ENCODE assay signal across 17 cellular contexts in genomic region chr3:120396469-120396868, GRCh38. TPM values are rescaled to one million over a fixed set of nuclear protein-coding genes. Genes with fewer than 3 reads are reported as not detected.
"Had no signal": no experiment of that assay in that cellular context is flagged by ENCODE, and none has a peak within 500 bp of the region (broad histone marks: within the 10 kb centered on the region; RNA-seq: fewer than 3 reads in every experiment).

No MANE protein-coding gene starts in this region.

- H3K36me3 ChIP-seq: neutrophil had no signal

- ATAC-seq: gastrocnemius medialis; mucosa of descending colon; natural killer cell; stimulated activated naive B cell treated with anti-CD40 and anti-IgM and Interleukin-4, amounts not matched to agents 10 μg/mL and 1 μg/mL and 100 μg/mL, for 72 hours had no signal

- DNase-seq: activated CD4-positive, alpha-beta T cell treated with anti-CD3 and anti-CD28 coated beads, Interleukin-2, amount 50 U/mL, for 1 hour; activated naive CD8-positive, alpha-beta T cell treated with anti-CD3 and anti-CD28 coated beads, Interleukin-2, amount 10 ng/mL, durations not matched to agents 7 days and 5 days; aorta; dermis blood vessel endothelial cell; gastrocnemius medialis; mucosa of descending colon; natural killer cell; stimulated activated CD4-positive, alpha-beta T cell treated with anti-CD3 and anti-CD28 coated beads, Interleukin-15, amount 100 ng/mL, for 24 hours; stimulated activated CD4-positive, alpha-beta T cell treated with anti-CD3 and anti-CD28 coated beads, Interleukin-4, amount 100 ng/mL, for 1 hour; stimulated activated naive B cell treated with anti-CD40 and anti-IgM and Interleukin-4, amounts not matched to agents 10 μg/mL and 1 μg/mL and 100 μg/mL, for 72 hours had no signal

- H3K4me3 ChIP-seq: gastrocnemius medialis, mucosa of descending colon, right atrium auricular region, skin epidermis, tibial nerve, vagina had no signal

- H3K4me1 ChIP-seq: gastrocnemius medialis, right atrium auricular region, vagina had no signal

- H3K9me3 ChIP-seq: gastrocnemius medialis, mucosa of descending colon, neutrophil, right atrium auricular region, tibial nerve, vagina had no signal

- H3K36me3 Mint-ChIP-seq: activated naive CD8-positive, alpha-beta T cell treated with anti-CD3 and anti-CD28 coated beads, Interleukin-2, amount 10 ng/mL, durations not matched to agents 7 days and 5 days; natural killer cell; stimulated activated naive B cell treated with anti-CD40 and anti-IgM and Interleukin-4, amounts not matched to agents 10 μg/mL and 1 μg/mL and 100 μg/mL, for 72 hours had no signal

- H3K27me3 Mint-ChIP-seq: stimulated activated naive B cell treated with anti-CD40 and anti-IgM and Interleukin-4, amounts not matched to agents 10 μg/mL and 1 μg/mL and 100 μg/mL, for 72 hours had no signal

- H3K4me3 Mint-ChIP-seq: activated naive CD8-positive, alpha-beta T cell treated with anti-CD3 and anti-CD28 coated beads, Interleukin-2, amount 10 ng/mL, durations not matched to agents 7 days and 5 days; activated T-helper 1 cell treated with anti-CD3 and anti-CD28 coated beads, Interleukin-12 subunit alpha, Interleukin-12 subunit beta, Interleukin-2, Interleukin-4 antibody, amounts not matched to agents 30 ng/mL and 10 ng/mL and 1 ng/mL, durations not matched to agents 14 hours and 24 hours and 36 hours; natural killer cell; stimulated activated naive B cell treated with anti-CD40 and anti-IgM and Interleukin-4, amounts not matched to agents 10 μg/mL and 1 μg/mL and 100 μg/mL, for 72 hours had no signal

- H3K27ac Mint-ChIP-seq: activated naive CD8-positive, alpha-beta T cell treated with anti-CD3 and anti-CD28 coated beads, Interleukin-2, amount 10 ng/mL, durations not matched to agents 7 days and 5 days; activated T-helper 1 cell treated with anti-CD3 and anti-CD28 coated beads, Interleukin-12 subunit alpha, Interleukin-12 subunit beta, Interleukin-2, Interleukin-4 antibody, amounts not matched to agents 30 ng/mL and 10 ng/mL and 1 ng/mL, durations not matched to agents 14 hours and 24 hours and 36 hours; natural killer cell; stimulated activated naive B cell treated with anti-CD40 and anti-IgM and Interleukin-4, amounts not matched to agents 10 μg/mL and 1 μg/mL and 100 μg/mL, for 72 hours had no signal

- H3K27me3 ChIP-seq: gastrocnemius medialis, neutrophil, right atrium auricular region, tibial nerve, vagina had no signal

- H3K27ac ChIP-seq: epithelial cell of prostate, gastrocnemius medialis, neutrophil, right atrium auricular region, skin epidermis, vagina had no signal

- H3K9me3 Mint-ChIP-seq: activated naive CD8-positive, alpha-beta T cell treated with anti-CD3 and anti-CD28 coated beads, Interleukin-2, amount 10 ng/mL, durations not matched to agents 7 days and 5 days; activated T-helper 1 cell treated with anti-CD3 and anti-CD28 coated beads, Interleukin-12 subunit alpha, Interleukin-12 subunit beta, Interleukin-2, Interleukin-4 antibody, amounts not matched to agents 30 ng/mL and 10 ng/mL and 1 ng/mL, durations not matched to agents 14 hours and 24 hours and 36 hours; natural killer cell; stimulated activated naive B cell treated with anti-CD40 and anti-IgM and Interleukin-4, amounts not matched to agents 10 μg/mL and 1 μg/mL and 100 μg/mL, for 72 hours had no signal

RNA-seq across cellular contexts. Expression of gene FSTL1, which starts 54.3 kb away (rescaled TPM):
- total RNA-seq: activated T-helper 1 cell treated with anti-CD3 and anti-CD28 coated beads, Interleukin-12 subunit alpha, Interleukin-12 subunit beta, Interleukin-2, Interleukin-4 antibody, amounts not matched to agents 30 ng/mL and 10 ng/mL and 1 ng/mL, durations not matched to agents 14 hours and 24 hours and 36 hours had no signal
